ENCODE assay signal across 13 cellular contexts in the genomic region with DNA sequence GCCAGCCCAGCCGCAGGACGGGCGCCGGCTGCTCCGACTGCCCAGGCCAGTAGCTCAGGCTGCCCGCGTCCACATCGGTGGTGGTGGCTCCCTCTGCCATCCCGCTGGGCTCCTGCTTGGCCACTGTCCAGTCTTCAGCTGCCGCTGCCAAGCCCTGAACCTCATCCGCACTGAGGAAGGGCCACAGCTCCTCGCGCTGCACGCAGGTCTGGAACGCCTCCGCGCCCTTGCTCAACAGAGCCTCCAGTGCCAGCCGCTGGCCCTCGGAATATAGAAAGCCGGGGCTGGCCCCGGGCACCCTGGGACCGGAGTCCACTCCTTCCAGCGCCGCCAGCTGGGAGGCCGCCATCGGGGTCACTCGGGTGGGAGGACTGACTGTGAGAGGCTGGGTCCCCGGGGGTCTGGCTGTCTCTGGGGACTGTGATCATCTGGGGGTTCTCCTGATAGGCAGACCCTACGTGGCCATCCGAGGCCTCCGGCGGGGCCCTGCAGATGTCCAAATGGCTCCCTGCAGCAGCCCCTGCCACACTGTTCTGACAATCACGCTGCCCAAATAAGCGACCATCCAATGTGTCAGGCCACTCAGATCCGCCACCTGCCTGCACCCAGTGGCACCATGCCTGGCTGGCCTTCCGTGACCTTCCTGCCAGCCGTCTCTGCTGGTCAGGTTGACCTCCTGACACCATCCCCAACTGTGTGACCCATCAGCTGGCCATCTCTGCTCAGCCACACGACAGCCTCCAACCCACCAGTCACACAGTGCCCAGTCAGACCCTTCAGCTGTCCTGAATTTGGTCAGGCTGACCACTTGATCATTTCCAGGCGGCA. TPM values are rescaled to one million over a fixed set of nuclear protein-coding genes. Genes with fewer than 3 reads are reported as not detected.
A peak's percentile ranks its signal among the peaks of the same experiment; 100 is the strongest.
DNase-seq lines count a peak whose midpoint lies in the region; ATAC-seq and TF ChIP-seq lines count a peak whose summit lies in the region.
"Had no signal": no experiment of that assay in that cellular context is flagged by ENCODE, and none has a peak within 500 bp of the region (broad histone marks: within the 10 kb centered on the region; RNA-seq: fewer than 3 reads in every experiment).

No MANE protein-coding gene starts in this region.

- H3K9me3 ChIP-seq in cardiac muscle cell (ENCODE audit: low read depth) (no peaks in the 10 kb centered on the region), breast epithelium (no peaks in the 10 kb centered on the region), muscle layer of duodenum (ENCODE audit: control insufficient read depth in 1 of 2, low read length in 2 of 2) (no peaks in the 10 kb centered on the region)

- intact Hi-C loops in cardiac septum (cut with DNase I), result no loop called here
- intact Hi-C loops in breast epithelium (cut with DNase I; ENCODE audit: low total_unique reads), result no loop called here

- H3K27ac ChIP-seq in cardiac muscle cell (peak overlapping the region; percentile 83), breast epithelium (peak overlapping the region; percentile 55 to 63), muscle layer of duodenum (ENCODE audit: low read length) (peak overlapping the region; percentile 77)

- H3K4me3 ChIP-seq in cardiac muscle cell, result no peak overlapping the region
- H3K4me3 ChIP-seq in breast epithelium, result peak overlapping the region in 2 of 3 donors; percentile 7 to 33
- peak overlapping the region in 1 of 2 donors; percentile 37 for H3K4me3 ChIP-seq in muscle layer of duodenum (ENCODE audit: low read depth in 1 of 2, low read length in 2 of 2)

- DNase-seq in cardiac muscle cell (ENCODE audit: low read depth in 1 of 2, low spot score in 1 of 2) (no peak), cardiac septum (ENCODE audit: low spot score) (no peak), breast epithelium (ENCODE audit: low spot score in 2 of 2) (no peak), NCI-H1694 (lab: John Stamatoyannopoulos, UW) (no peak), SIG-M5 (lab: John Stamatoyannopoulos, UW) (no peak), 8988T (no peak)
- DNase-seq: NCI-H1105 treated with DMSO at 0.1 percent for 48 hours; stimulated activated CD4-positive, alpha-beta T cell treated with anti-CD3 and anti-CD28 coated beads, Interleukin-2, amount 100 ng/mL, for 48 hours had no signal

- TF ChIP-seq CTCF in cardiac muscle cell (IDR thresholded peaks at IDR 0.05; ENCODE audit: low read depth, low read length) (no peak), breast epithelium (IDR thresholded peaks at IDR 0.05) (no peak)

- H3K4me1 ChIP-seq in cardiac muscle cell (ENCODE audit: low read depth) (peaks cover 23% of the 10 kb centered on the region), breast epithelium (peaks cover 4 to 27% of the 10 kb centered on the region in 2 donors), muscle layer of duodenum (ENCODE audit: control insufficient read depth in 1 of 2, insufficient read depth in 2 of 2, low read length in 2 of 2) (peaks cover 11 to 25% of the 10 kb centered on the region in 2 donors)

- H3K27me3 ChIP-seq in cardiac muscle cell (no peaks in the 10 kb centered on the region), breast epithelium (no peaks in the 10 kb centered on the region), muscle layer of duodenum (ENCODE audit: low read depth, low read length) (no peaks in the 10 kb centered on the region)

- no peak for ATAC-seq in HG03342 (IDR thresholded peaks at IDR 0.05; ENCODE audit: unreplicated experiment)

- H3K36me3 ChIP-seq in cardiac muscle cell (peaks cover 26% of the 10 kb centered on the region), breast epithelium (no peaks in the 10 kb centered on the region), muscle layer of duodenum (ENCODE audit: control insufficient read depth in 1 of 2, insufficient read depth in 2 of 2, low read length in 2 of 2) (peaks cover 16 to 31% of the 10 kb centered on the region in 2 donors)

- TF ChIP-seq POLR2A in breast epithelium (IDR thresholded peaks at IDR 0.05), result no peak

RNA-seq across cellular contexts. Expression of gene FAM83E, which starts 1.6 kb away (rescaled TPM):
- total RNA-seq in cardiac muscle cell (0.60 and 1.6 TPM in 2 replicates), cardiac septum (not detected), breast epithelium (1 to 10 TPM in 2 of 3 donors, not detected in 1; 3.3 to 5.6 TPM)
- polyA plus RNA-seq in cardiac muscle cell, result not detected in 2 replicates

RNA-seq across cellular contexts. Expression of gene RPL18, which starts 5.7 kb away (rescaled TPM):
- total RNA-seq in cardiac muscle cell, result 3,285 and 3,429 TPM in 2 replicates
- 692 and 838 TPM in 2 replicates for polyA plus RNA-seq in cardiac muscle cell
- total RNA-seq in cardiac septum, result 437 TPM
- 1,000 to 10,000 TPM; 1,880 to 2,937 (median 2,507) TPM for total RNA-seq in breast epithelium

RNA-seq across cellular contexts. Expression of gene SPHK2, which starts 6.1 kb away (rescaled TPM):
- total RNA-seq in cardiac muscle cell (21.3 and 22.5 TPM in 2 replicates), cardiac septum (8.5 TPM), breast epithelium (10 to 100 TPM in 2 of 3 donors, 1 to 10 TPM in 1; 7.4 to 10.8 (median 10.5) TPM)
- polyA plus RNA-seq in cardiac muscle cell, result 18.5 and 25.3 TPM in 2 replicates

RNA-seq across cellular contexts. Expression of gene SPACA4, which starts 6.7 kb away (rescaled TPM):
- total RNA-seq in cardiac muscle cell (not detected in 2 replicates), cardiac septum (not detected), breast epithelium (not detected)
- not detected in 2 replicates for polyA plus RNA-seq in cardiac muscle cell
- total RNA-seq: frontal cortex, mesothelial cell of epicardium had no signal
- polyA plus RNA-seq: BJ had no signal

RNA-seq across cellular contexts. Expression of gene DBP, which starts 23.9 kb away (rescaled TPM):
- total RNA-seq in cardiac muscle cell (16.0 and 30.0 TPM in 2 replicates), cardiac septum (4.4 TPM), breast epithelium (10 to 100 TPM in 1 of 3 donors, 1 to 10 TPM in 2; 3.9 to 10.8 (median 5.0) TPM)
- 23.3 and 41.6 TPM in 2 replicates for polyA plus RNA-seq in cardiac muscle cell
